Comparison of ENCODE assay signal across 8 cellular contexts in genomic region chr2:105746177-105747080, GRCh38. TPM values are rescaled to one million over a fixed set of nuclear protein-coding genes. Genes with fewer than 3 reads are reported as not detected.
DNase-seq lines count a peak whose midpoint lies in the region; ATAC-seq and TF ChIP-seq lines count a peak whose summit lies in the region.

No MANE protein-coding gene starts in this region.

- TF ChIP-seq CTCF in C4-2B (conservative IDR thresholded peaks at IDR 0.05) (no peak), HL-60 (IDR thresholded peaks at IDR 0.05; ENCODE audit: insufficient read depth, low read length) (no peak)

- H3K9ac ChIP-seq in duodenal mucosa (ENCODE audit: low read depth in 1 of 2, low read length in 2 of 2) (peak overlapping the region; percentile 56 to 91), mucosa of stomach (ENCODE audit: low read length) (peak overlapping the region; percentile 87)

- H3K4me3 ChIP-seq in HL-60 (replicated peaks; ENCODE audit: insufficient read depth, low read length) (peak overlapping the region; percentile 58), duodenal mucosa (ENCODE audit: low read depth in 1 of 2, low read length in 2 of 2) (peak overlapping the region; percentile 81 to 86), mucosa of stomach (ENCODE audit: low read length) (peak overlapping the region; percentile 68)

- H3K4me1 Mint-ChIP-seq in activated CD4-positive, alpha-beta T cell treated with anti-CD3 and anti-CD28 coated beads, Interleukin-2, amount 10 ng/mL, durations not matched to agents 24 days and 14 days: peaks cover 70% of the 10 kb centered on the region

- ATAC-seq in GM19467 (IDR thresholded peaks at IDR 0.05; ENCODE audit: unreplicated experiment): peak; percentile 42

- H3K4me3 Mint-ChIP-seq in activated CD4-positive, alpha-beta T cell treated with anti-CD3 and anti-CD28 coated beads, Interleukin-2, amount 10 ng/mL, durations not matched to agents 24 days and 14 days: peak overlapping the region; percentile 94

- H3K4me1 ChIP-seq in duodenal mucosa (ENCODE audit: control insufficient read depth in 1 of 2, insufficient read depth in 2 of 2, low read length in 2 of 2): peaks cover 54 to 60% of the 10 kb centered on the region in 2 donors
- peaks cover 49% of the 10 kb centered on the region for H3K4me1 ChIP-seq in mucosa of stomach (ENCODE audit: control insufficient read depth, insufficient read depth, low read length)

- H3K9me3 Mint-ChIP-seq in activated CD4-positive, alpha-beta T cell treated with anti-CD3 and anti-CD28 coated beads, Interleukin-2, amount 10 ng/mL, durations not matched to agents 24 days and 14 days: peaks cover 9% of the 10 kb centered on the region

- peaks cover 51% of the 10 kb centered on the region for H3K36me3 Mint-ChIP-seq in activated CD4-positive, alpha-beta T cell treated with anti-CD3 and anti-CD28 coated beads, Interleukin-2, amount 10 ng/mL, durations not matched to agents 24 days and 14 days (ENCODE audit: low read depth)

- intact Hi-C loops in activated CD4-positive, alpha-beta T cell treated with anti-CD3 and anti-CD28 coated beads, Interleukin-2, amount 10 ng/mL, durations not matched to agents 24 days and 14 days (cut with micrococcal nuclease): loop anchor here (1.0 to 10.0 kb wide), 15 partner anchors 8 to 446 kb away; partner anchors contain the start of genes C2orf49, FHL2 and UXS1

- peak overlapping the region; percentile 99 for H3K27ac Mint-ChIP-seq in activated CD4-positive, alpha-beta T cell treated with anti-CD3 and anti-CD28 coated beads, Interleukin-2, amount 10 ng/mL, durations not matched to agents 24 days and 14 days

- H3K27ac ChIP-seq in C4-2B (peak overlapping the region; percentile 86; the same call in 1 of the 2 replicates), HL-60 (replicated peaks) (peak overlapping the region; percentile 65), duodenal mucosa (ENCODE audit: low read depth, low read length) (peak overlapping the region; percentile 87)

- H3K27me3 Mint-ChIP-seq in activated CD4-positive, alpha-beta T cell treated with anti-CD3 and anti-CD28 coated beads, Interleukin-2, amount 10 ng/mL, durations not matched to agents 24 days and 14 days: no peaks in the 10 kb centered on the region

- H3K36me3 ChIP-seq in duodenal mucosa (ENCODE audit: control insufficient read depth in 1 of 2, insufficient read depth in 2 of 2, low read length in 2 of 2): peaks cover 0 to 3% of the 10 kb centered on the region in 2 donors
- H3K36me3 ChIP-seq in mucosa of stomach (ENCODE audit: control insufficient read depth, insufficient read depth, low read length): no peaks in the 10 kb centered on the region

- no peaks in the 10 kb centered on the region for H3K9me3 ChIP-seq in duodenal mucosa (ENCODE audit: control insufficient read depth in 1 of 2, low read length in 2 of 2)
- H3K9me3 ChIP-seq in mucosa of stomach (ENCODE audit: control insufficient read depth, low read length): no peaks in the 10 kb centered on the region

- DNase-seq in HL-60 (ENCODE audit: low read depth in 1 of 2, low spot score in 1 of 2) (peak in 1 of 2 experiments; percentile 53), EL (no peak)
- DNase-seq in activated CD4-positive, alpha-beta T cell treated with anti-CD3 and anti-CD28 coated beads, Interleukin-2, amount 10 ng/mL, durations not matched to agents 24 days and 14 days: peak; percentile 95
- DNase-seq in stimulated activated CD8-positive, alpha-beta memory T cell treated with anti-CD3 and anti-CD28 coated beads, Interleukin-7, amount 100 ng/mL, for 4 hours (ENCODE audit: low read depth in 2 of 2): peak; percentile 70 to 79

- H3K27me3 ChIP-seq in HL-60 (ENCODE audit: insufficient read depth, poor library complexity, severe bottlenecking): no peaks in the 10 kb centered on the region
- no peaks in the 10 kb centered on the region for H3K27me3 ChIP-seq in duodenal mucosa (ENCODE audit: control insufficient read depth in 1 of 2, insufficient read depth in 2 of 2, low read length in 2 of 2)
- H3K27me3 ChIP-seq in mucosa of stomach (ENCODE audit: control insufficient read depth, insufficient read depth, low read length): no peaks in the 10 kb centered on the region

RNA-seq across cellular contexts. Expression of gene NCK2, which starts 1.7 kb away (rescaled TPM):
- total RNA-seq in activated CD4-positive, alpha-beta T cell treated with anti-CD3 and anti-CD28 coated beads, Interleukin-2, amount 10 ng/mL, durations not matched to agents 24 days and 14 days: 85.8 and 86.2 TPM in 2 replicates
